13 cellular contexts compared by ENCODE assay signal in genomic region chr3:117622130-117622841, GRCh38.
DNase-seq lines count a peak whose midpoint lies in the region; ATAC-seq and TF ChIP-seq lines count a peak whose summit lies in the region.
"Had no signal": no experiment of that assay in that cellular context is flagged by ENCODE, and none has a peak within 500 bp of the region (broad histone marks: within the 10 kb centered on the region; RNA-seq: fewer than 3 reads in every experiment).

No MANE protein-coding gene starts in this region.

- H3K27ac Mint-ChIP-seq in CD8-positive, alpha-beta memory T cell, result no peak overlapping the region
- H3K27ac Mint-ChIP-seq: activated T-helper 2 cell treated with anti-CD3 and anti-CD28 coated beads, Interferon-gamma antibody, Interleukin-2, Interleukin-4, amounts not matched to agents 10 μg/mL and 5 μg/mL and 100 μg/mL, durations not matched to agents 14 hours and 24 hours and 36 hours had no signal

- BruUV-seq in IMR-90 (replicated peaks; lab: Mats Ljungman, UMichigan), result no TSS peak

- TF ChIP-seq POLR2A in IMR-90 (IDR thresholded peaks at IDR 0.05; ENCODE audit: low read depth, low read length), result no peak

- no peaks in the 10 kb centered on the region for H3K4me1 Mint-ChIP-seq in CD8-positive, alpha-beta memory T cell

- H4K91ac ChIP-seq in IMR-90 (ENCODE audit: insufficient read depth, low read depth, low read length), result peak overlapping the region; percentile 50

- H3K27me3 ChIP-seq in BLaER1 (no peaks in the 10 kb centered on the region), IMR-90 (ENCODE audit: control insufficient read depth, insufficient read depth, low read length) (no peaks in the 10 kb centered on the region), mesendoderm (ENCODE audit: insufficient read depth, low read length, poor library complexity) (no peaks in the 10 kb centered on the region)
- H3K27me3 ChIP-seq in CD8-positive, alpha-beta memory T cell (ENCODE audit: insufficient read depth, low read length, poor library complexity, severe bottlenecking), result no peaks in the 10 kb centered on the region
- H3K27me3 ChIP-seq: thyroid gland had no signal

- H3K18ac ChIP-seq in IMR-90 (ENCODE audit: low read depth, low read length), result peak overlapping the region; percentile 68; the same call in 1 of the 2 replicates
- H3K18ac ChIP-seq in mesendoderm (ENCODE audit: low read length), result no peak overlapping the region

- no peaks in the 10 kb centered on the region for H3K27me3 Mint-ChIP-seq in CD8-positive, alpha-beta memory T cell

- no peaks in the 10 kb centered on the region for H3K36me3 Mint-ChIP-seq in CD8-positive, alpha-beta memory T cell

- H3K4me3 ChIP-seq in BLaER1, result no peak overlapping the region
- no peak overlapping the region for H3K4me3 ChIP-seq in IMR-90 (ENCODE audit: insufficient read depth, low read depth, low read length)
- H3K4me3 ChIP-seq in choroid plexus epithelial cell (ENCODE audit: low read depth, low read length), result no peak overlapping the region
- no peak overlapping the region for H3K4me3 ChIP-seq in mesendoderm (ENCODE audit: low read length)
- no peak overlapping the region for H3K4me3 ChIP-seq in CD8-positive, alpha-beta memory T cell (ENCODE audit: low read length)
- H3K4me3 ChIP-seq: thyroid gland had no signal

- no peaks in the 10 kb centered on the region for H3K9me1 ChIP-seq in IMR-90 (ENCODE audit: insufficient read depth, low read length)

- no peak overlapping the region for H3K4me3 Mint-ChIP-seq in CD8-positive, alpha-beta memory T cell
- H3K4me3 Mint-ChIP-seq: H9 had no signal

- H3K4ac ChIP-seq in IMR-90 (ENCODE audit: low read depth, low read length), result peak overlapping the region; percentile 40
- H3K4ac ChIP-seq in mesendoderm (ENCODE audit: low read depth, low read length), result no peak overlapping the region

- H2AK5ac ChIP-seq in IMR-90 (ENCODE audit: low read depth, low read length) (peak overlapping the region; percentile 40), mesendoderm (ENCODE audit: low read length) (no peak overlapping the region)

- ATAC-seq in IMR-90 (ENCODE audit: low read depth) (peak; percentile 93), HG03565 (IDR thresholded peaks at IDR 0.05; ENCODE audit: unreplicated experiment) (no peak), GM21737 (IDR thresholded peaks at IDR 0.05; ENCODE audit: unreplicated experiment) (no peak)

- H2AFZ ChIP-seq in IMR-90 (replicated peaks; ENCODE audit: low read length, poor library complexity), result no peak overlapping the region

- no peak overlapping the region for H3K27ac ChIP-seq in BLaER1
- H3K27ac ChIP-seq in IMR-90 (ENCODE audit: insufficient read depth, low read length), result peak overlapping the region; percentile 58
- H3K27ac ChIP-seq in mesendoderm (ENCODE audit: low read depth, low read length), result no peak overlapping the region
- no peak overlapping the region for H3K27ac ChIP-seq in CD8-positive, alpha-beta memory T cell (ENCODE audit: low read depth, low read length)
- H3K27ac ChIP-seq: thyroid gland had no signal

- dilution Hi-C loops in IMR-90 (cut with HindIII; ENCODE audit: low sequenced_read_pairs, unreplicated experiment), result no loop called here

- peak overlapping the region; percentile 51; the same call in 1 of the 2 replicates for H3K14ac ChIP-seq in IMR-90 (replicated peaks; ENCODE audit: low read depth, low read length)

- DNase-seq in IMR-90 (peak; percentile 95), choroid plexus epithelial cell (ENCODE audit: low read depth) (peak; percentile 71), mesendoderm (peak; percentile 29), RPMI8226 (no peak)
- no peak for DNase-seq in CD8-positive, alpha-beta memory T cell
- DNase-seq: cortex of kidney, H9, NCI-H1105 treated with DMSO at 0.1 percent for 48 hours, thyroid gland had no signal

- POLR2A ChIA-PET in IMR-90 (lab: Charles Lee; ENCODE audit: unreplicated experiment), result no interaction called here
- POLR2A ChIA-PET in CD8-positive, alpha-beta memory T cell (lab: Charles Lee), result no interaction called here

- H3K4me1 ChIP-seq in BLaER1 (peaks cover 21% of the 10 kb centered on the region), IMR-90 (ENCODE audit: control insufficient read depth, insufficient read depth, low read length) (peaks cover 4% of the 10 kb centered on the region), mesendoderm (ENCODE audit: control insufficient read depth, low read depth, low read length) (peaks cover 3% of the 10 kb centered on the region)
- no peaks in the 10 kb centered on the region for H3K4me1 ChIP-seq in CD8-positive, alpha-beta memory T cell (ENCODE audit: insufficient read depth, low read length)
- H3K4me1 ChIP-seq: thyroid gland had no signal

- TF ChIP-seq CTCF in IMR-90 (conservative IDR thresholded peaks at IDR 0.05; ENCODE audit: low read depth, low read length), result no peak
- no peak for TF ChIP-seq CTCF in choroid plexus epithelial cell (conservative IDR thresholded peaks at IDR 0.05; ENCODE audit: low read depth, low read length)

- H2BK120ac ChIP-seq in IMR-90 (ENCODE audit: low read depth, low read length) (peak overlapping the region; percentile 63), mesendoderm (ENCODE audit: low read depth, low read length) (no peak overlapping the region)

- H4K5ac ChIP-seq in IMR-90 (ENCODE audit: low read depth, low read length), result peak overlapping the region; percentile 37; the same call in 1 of the 2 replicates
- no peak overlapping the region for H4K5ac ChIP-seq in mesendoderm (ENCODE audit: low read length)

- peak overlapping the region; percentile 49 for H2BK5ac ChIP-seq in IMR-90 (ENCODE audit: low read depth, low read length, poor library complexity, severe bottlenecking)
- no peak overlapping the region for H2BK5ac ChIP-seq in mesendoderm (ENCODE audit: low read length)

- H3K36me3 ChIP-seq in BLaER1, result no peaks in the 10 kb centered on the region
- no peaks in the 10 kb centered on the region for H3K36me3 ChIP-seq in IMR-90 (ENCODE audit: control insufficient read depth, insufficient read depth, low read length)
- no peaks in the 10 kb centered on the region for H3K36me3 ChIP-seq in mesendoderm (ENCODE audit: control insufficient read depth, insufficient read depth, low read length)
- no peaks in the 10 kb centered on the region for H3K36me3 ChIP-seq in CD8-positive, alpha-beta memory T cell (ENCODE audit: insufficient read depth, low read length)
- H3K36me3 ChIP-seq: thyroid gland had no signal

- peak overlapping the region; percentile 2; the same call in 1 of the 2 replicates for H3K23ac ChIP-seq in IMR-90 (ENCODE audit: low read depth, low read length)
- no peak overlapping the region for H3K23ac ChIP-seq in mesendoderm (ENCODE audit: low read length)

- no peaks in the 10 kb centered on the region for H3K79me2 ChIP-seq in mesendoderm (ENCODE audit: control insufficient read depth, insufficient read depth, low read length)

- intact Hi-C loops in IMR-90 (cut with micrococcal nuclease), result loop anchor here (1.0 to 5.0 kb wide), 2 partner anchors 84 to 375 kb away; no protein-coding TSS in a partner anchor

- no peak overlapping the region for H2AK9ac ChIP-seq in IMR-90 (replicated peaks; ENCODE audit: low read depth, low read length, poor library complexity)

- H3K9ac ChIP-seq in BLaER1, result no peak overlapping the region
- H3K9ac ChIP-seq in IMR-90 (ENCODE audit: low read depth, low read length), result no peak overlapping the region
- no peak overlapping the region for H3K9ac ChIP-seq in mesendoderm (ENCODE audit: low read length)

- peak overlapping the region; percentile 13 for H3K4me2 ChIP-seq in BLaER1
- H3K4me2 ChIP-seq in IMR-90 (ENCODE audit: low read depth, low read length), result peak overlapping the region; percentile 30; the same call in 1 of the 2 replicates
- H3K4me2 ChIP-seq in mesendoderm (ENCODE audit: low read length), result no peak overlapping the region

- no peaks in the 10 kb centered on the region for H3K9me3 ChIP-seq in BLaER1
- H3K9me3 ChIP-seq in IMR-90 (ENCODE audit: control insufficient read depth, insufficient read depth, low read length), result no peaks in the 10 kb centered on the region
- no peaks in the 10 kb centered on the region for H3K9me3 ChIP-seq in CD8-positive, alpha-beta memory T cell (ENCODE audit: low read length)
- H3K9me3 ChIP-seq: thyroid gland had no signal

- H3K56ac ChIP-seq in IMR-90 (ENCODE audit: extremely low read depth, insufficient read depth, low read length), result no peak overlapping the region
- H3K56ac ChIP-seq in mesendoderm (ENCODE audit: low read length), result no peak overlapping the region

- peaks cover 0 to 15% (median 6%) of the 10 kb centered on the region in 5 donors for H3K9me3 Mint-ChIP-seq in CD8-positive, alpha-beta memory T cell
- H3K9me3 Mint-ChIP-seq: activated T-helper 2 cell treated with anti-CD3 and anti-CD28 coated beads, Interferon-gamma antibody, Interleukin-2, Interleukin-4, amounts not matched to agents 10 μg/mL and 5 μg/mL and 100 μg/mL, durations not matched to agents 14 hours and 24 hours and 36 hours; H9 had no signal

- H4K20me1 ChIP-seq in BLaER1 (no peaks in the 10 kb centered on the region), IMR-90 (ENCODE audit: insufficient read depth, low read length) (no peaks in the 10 kb centered on the region)

- H3K79me1 ChIP-seq in IMR-90 (ENCODE audit: low read depth in 1 of 2, low read length in 2 of 2), result no peaks in the 10 kb centered on the region
- H3K79me1 ChIP-seq in mesendoderm (ENCODE audit: low read length), result no peaks in the 10 kb centered on the region

- TF ChIP-seq RAD21 in IMR-90 (IDR thresholded peaks at IDR 0.05; ENCODE audit: low read length), result no peak

- CTCF ChIA-PET in IMR-90 (lab: Yijun Ruan, JAX), result interaction anchor here (1.1 kb wide), 1 partner anchor 45 kb away, joined by 3 read pairs; no protein-coding TSS in a partner anchor
- CTCF ChIA-PET in CD8-positive, alpha-beta memory T cell (lab: Charles Lee), result no interaction called here

- H2BK15ac ChIP-seq in IMR-90 (ENCODE audit: low read depth, low read length) (peak overlapping the region; percentile 6; the same call in 1 of the 3 replicates), mesendoderm (replicated peaks; ENCODE audit: low read depth) (no peak overlapping the region)

- peak overlapping the region; percentile 47; the same call in 1 of the 2 replicates for H2BK20ac ChIP-seq in IMR-90 (ENCODE audit: low read depth, low read length)

- H4K8ac ChIP-seq in IMR-90 (ENCODE audit: low read depth in 2 of 2, low read length in 2 of 2), result peak overlapping the region in 1 of 2 experiments; percentile 63; a peak in 2 of 4 replicates
- H4K8ac ChIP-seq in mesendoderm (ENCODE audit: low read depth, low read length), result no peak overlapping the region

- in situ Hi-C loops in IMR-90 (cut with MboI; ENCODE audit: low sequenced_read_pairs), result no loop called here

- no CpG with 5 or more reads among the region's 5 CpGs for WGBS in IMR-90 (ENCODE audit: extremely low coverage in 2 of 2, insufficient read length in 1 of 2), 2 experiments
- no CpG with 5 or more reads among the region's 5 CpGs for WGBS in mesendoderm (ENCODE audit: extremely low coverage, insufficient coverage, low lambda C conversion rate)

TF ChIP-seq in IMR-90, 13 proteins besides CTCF, POLR2A, EP300 and RAD21:
- TF ChIP-seq CEBPB (IDR thresholded peaks at IDR 0.05; ENCODE audit: low read depth, low read length), result peak; percentile 28; the same call in 1 of the 2 replicates
- peak; percentile 91 for TF ChIP-seq FOS (IDR thresholded peaks at IDR 0.05; ENCODE audit: low read depth, low read length)
- TF ChIP-seq MAZ (IDR thresholded peaks at IDR 0.05; ENCODE audit: borderline replicate concordance, low read depth, low read length), result no peak
- peak; percentile 42; the same call in 1 of the 2 replicates for TF ChIP-seq MAFK (IDR thresholded peaks at IDR 0.05; ENCODE audit: low read depth, low read length)

Comparison
In these comparisons a context has a peak if more than half of its experiments do, and no peak if none do; other contexts are left out.
1. DNase-seq: peak in IMR-90 (single experiment), choroid plexus epithelial cell (single experiment) and mesendoderm (single experiment); none in RPMI8226 (single experiment) and CD8-positive, alpha-beta memory T cell (0 of 5).